13 cellular contexts compared by ENCODE assay signal in the genomic region with DNA sequence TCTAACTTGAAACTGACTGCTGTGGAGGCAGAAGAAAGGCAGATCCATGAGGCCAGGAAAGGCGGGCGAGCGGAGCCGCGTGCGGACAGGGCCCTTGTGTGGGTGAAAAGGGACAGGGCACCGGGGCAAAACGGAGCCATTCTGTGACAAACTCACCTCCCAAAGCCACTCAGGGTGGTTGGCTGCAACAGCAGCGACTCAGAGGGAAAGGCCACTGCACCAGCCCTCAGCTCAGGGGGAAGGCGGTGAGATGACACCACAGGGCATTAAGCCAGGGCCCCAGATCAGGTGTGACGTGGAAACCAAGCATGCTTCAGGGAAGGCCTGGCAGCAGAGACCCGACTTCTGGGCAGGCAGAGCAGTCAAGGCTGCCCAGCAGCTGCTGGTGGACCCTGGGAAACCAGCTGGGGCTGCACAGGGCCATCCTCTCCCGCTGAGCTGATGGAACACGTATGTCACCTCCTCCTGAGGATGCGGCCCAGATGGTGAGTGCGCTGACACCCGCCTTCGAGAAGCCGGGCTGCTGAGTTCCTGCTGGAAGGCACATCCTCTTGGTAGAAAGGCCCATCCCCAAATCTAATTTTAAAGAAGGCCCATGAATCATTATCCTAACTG.
DNase-seq lines count a peak whose midpoint lies in the region; ATAC-seq, FAIRE-seq and TF ChIP-seq lines count a peak whose summit lies in the region.
"Had no signal": no experiment of that assay in that cellular context is flagged by ENCODE, and none has a peak within 500 bp of the region (broad histone marks: within the 10 kb centered on the region; RNA-seq: fewer than 3 reads in every experiment).

No MANE protein-coding gene starts in this region.

- no peak overlapping the region for H3K4me3 ChIP-seq in RWPE2 (ENCODE audit: severe bottlenecking)
- H3K4me3 ChIP-seq in thoracic aorta = no peak overlapping the region
- no peak overlapping the region for H3K4me3 ChIP-seq in pancreas
- H3K4me3 ChIP-seq: MG63, SK-N-MC had no signal

- ATAC-seq in activated naive CD8-positive, alpha-beta T cell treated with anti-CD3 and anti-CD28 coated beads, Interleukin-2, amount 10 ng/mL, durations not matched to agents 7 days and 5 days (ENCODE audit: low read depth) = no peak
- ATAC-seq in RWPE2 (ENCODE audit: low read depth) (no peak), thoracic aorta (ENCODE audit: insufficient number of reproducible peaks, low FRiP score, low read depth) (no peak), pancreas (no peak)

- H3K4me1 ChIP-seq in RWPE2 (ENCODE audit: insufficient read depth, poor library complexity, severe bottlenecking) = peaks cover 58% of the 10 kb centered on the region
- peaks cover 44 to 73% of the 10 kb centered on the region in 2 donors for H3K4me1 ChIP-seq in thoracic aorta (ENCODE audit: control insufficient read depth in 1 of 2, low read depth in 2 of 2)
- peaks cover 0 to 7% (median 0%) of the 10 kb centered on the region in 3 donors for H3K4me1 ChIP-seq in pancreas

- H3K4me3 Mint-ChIP-seq in activated naive CD8-positive, alpha-beta T cell treated with anti-CD3 and anti-CD28 coated beads, Interleukin-2, amount 10 ng/mL, durations not matched to agents 7 days and 5 days = no peak overlapping the region
- H3K4me3 Mint-ChIP-seq in activated naive CD8-positive, alpha-beta T cell treated with anti-CD3 and anti-CD28 coated beads for 36 hours = no peak overlapping the region
- H3K4me3 Mint-ChIP-seq in glutamatergic neuron (ENCODE audit: unreplicated experiment) (peak overlapping the region; percentile 65), type B pancreatic cell (no peak overlapping the region), mesothelial cell of epicardium (no peak overlapping the region)
- H3K4me3 Mint-ChIP-seq: neural crest cell had no signal

- H3K36me3 Mint-ChIP-seq in activated naive CD8-positive, alpha-beta T cell treated with anti-CD3 and anti-CD28 coated beads, Interleukin-2, amount 10 ng/mL, durations not matched to agents 7 days and 5 days = peaks cover 24% of the 10 kb centered on the region
- H3K36me3 Mint-ChIP-seq in activated naive CD8-positive, alpha-beta T cell treated with anti-CD3 and anti-CD28 coated beads for 36 hours = peaks cover 17% of the 10 kb centered on the region
- peaks cover 21% of the 10 kb centered on the region for H3K36me3 Mint-ChIP-seq in glutamatergic neuron (ENCODE audit: unreplicated experiment)
- H3K36me3 Mint-ChIP-seq in type B pancreatic cell = peaks cover 17% of the 10 kb centered on the region
- peaks cover 14% of the 10 kb centered on the region for H3K36me3 Mint-ChIP-seq in mesothelial cell of epicardium

- H3K36me3 ChIP-seq in RWPE2 (ENCODE audit: low read depth) = peaks cover 5% of the 10 kb centered on the region; the same call in 1 of the 2 replicates
- H3K36me3 ChIP-seq in thoracic aorta = no peaks in the 10 kb centered on the region
- H3K36me3 ChIP-seq in pancreas = no peaks in the 10 kb centered on the region

- POLR2A ChIA-PET in activated naive CD8-positive, alpha-beta T cell treated with anti-CD3 and anti-CD28 coated beads, Interleukin-2, amount 10 ng/mL, durations not matched to agents 7 days and 5 days (lab: Charles Lee) = interaction anchor here (0.6 to 3.0 kb wide), 4 partner anchors 20 to 79 kb away, joined by 3 to 12 read pairs (median 5); no protein-coding TSS in a partner anchor

- H3K9me3 Mint-ChIP-seq in activated naive CD8-positive, alpha-beta T cell treated with anti-CD3 and anti-CD28 coated beads, Interleukin-2, amount 10 ng/mL, durations not matched to agents 7 days and 5 days = peaks cover 10% of the 10 kb centered on the region
- H3K9me3 Mint-ChIP-seq in activated naive CD8-positive, alpha-beta T cell treated with anti-CD3 and anti-CD28 coated beads for 36 hours = peaks cover 24% of the 10 kb centered on the region
- H3K9me3 Mint-ChIP-seq in glutamatergic neuron (ENCODE audit: unreplicated experiment) (peaks cover 20% of the 10 kb centered on the region), type B pancreatic cell (peaks cover 20% of the 10 kb centered on the region), mesothelial cell of epicardium (peaks cover 18% of the 10 kb centered on the region)

- peak overlapping the region; percentile 95 for H3K27ac Mint-ChIP-seq in activated naive CD8-positive, alpha-beta T cell treated with anti-CD3 and anti-CD28 coated beads, Interleukin-2, amount 10 ng/mL, durations not matched to agents 7 days and 5 days
- no peak overlapping the region for H3K27ac Mint-ChIP-seq in activated naive CD8-positive, alpha-beta T cell treated with anti-CD3 and anti-CD28 coated beads for 36 hours
- H3K27ac Mint-ChIP-seq in glutamatergic neuron (ENCODE audit: unreplicated experiment) = peak overlapping the region; percentile 93
- no peak overlapping the region for H3K27ac Mint-ChIP-seq in type B pancreatic cell
- no peak overlapping the region for H3K27ac Mint-ChIP-seq in mesothelial cell of epicardium

- FAIRE-seq in pancreas (lab: Jason Lieb, UNC) = no peak

- TF ChIP-seq CTCF in RWPE2 (IDR thresholded peaks at IDR 0.05; ENCODE audit: poor library complexity, severe bottlenecking) = no peak
- TF ChIP-seq CTCF in glutamatergic neuron (IDR thresholded peaks at IDR 0.05; ENCODE audit: partially characterized antibody, unreplicated experiment) = no peak
- TF ChIP-seq CTCF in thoracic aorta (IDR thresholded peaks at IDR 0.05) = no peak
- TF ChIP-seq CTCF in type B pancreatic cell (conservative IDR thresholded peaks at IDR 0.05) = no peak
- no peak for TF ChIP-seq CTCF in pancreas (IDR thresholded peaks at IDR 0.05)
- no peak for TF ChIP-seq CTCF in mesothelial cell of epicardium (IDR thresholded peaks at IDR 0.05; ENCODE audit: unreplicated experiment)

- intact Hi-C loops in pancreas (cut with DNase I) = no loop called here

- H3K27me3 ChIP-seq in RWPE2 (ENCODE audit: insufficient read depth, poor library complexity, severe bottlenecking) (no peaks in the 10 kb centered on the region), thoracic aorta (replicated peaks; ENCODE audit: insufficient read depth) (no peaks in the 10 kb centered on the region), pancreas (no peaks in the 10 kb centered on the region)
- H3K27me3 ChIP-seq: MG63 had no signal

- peaks cover 37% of the 10 kb centered on the region for H3K4me1 Mint-ChIP-seq in activated naive CD8-positive, alpha-beta T cell treated with anti-CD3 and anti-CD28 coated beads, Interleukin-2, amount 10 ng/mL, durations not matched to agents 7 days and 5 days
- peaks cover 23% of the 10 kb centered on the region for H3K4me1 Mint-ChIP-seq in activated naive CD8-positive, alpha-beta T cell treated with anti-CD3 and anti-CD28 coated beads for 36 hours
- H3K4me1 Mint-ChIP-seq in glutamatergic neuron (ENCODE audit: low read depth, unreplicated experiment) (peaks cover 45% of the 10 kb centered on the region), type B pancreatic cell (ENCODE audit: unreplicated experiment) (peaks cover 22% of the 10 kb centered on the region), mesothelial cell of epicardium (peaks cover 12% of the 10 kb centered on the region)

- H3K27me3 Mint-ChIP-seq in activated naive CD8-positive, alpha-beta T cell treated with anti-CD3 and anti-CD28 coated beads, Interleukin-2, amount 10 ng/mL, durations not matched to agents 7 days and 5 days = no peaks in the 10 kb centered on the region
- no peaks in the 10 kb centered on the region for H3K27me3 Mint-ChIP-seq in activated naive CD8-positive, alpha-beta T cell treated with anti-CD3 and anti-CD28 coated beads for 36 hours
- peaks cover 24% of the 10 kb centered on the region for H3K27me3 Mint-ChIP-seq in glutamatergic neuron (ENCODE audit: unreplicated experiment)
- H3K27me3 Mint-ChIP-seq in type B pancreatic cell = no peaks in the 10 kb centered on the region
- no peaks in the 10 kb centered on the region for H3K27me3 Mint-ChIP-seq in mesothelial cell of epicardium (ENCODE audit: low read depth)
- H3K27me3 Mint-ChIP-seq: CD4-positive, CD25-positive, alpha-beta regulatory T cell had no signal

- H3K9me3 ChIP-seq in RWPE2 (ENCODE audit: severe bottlenecking) (peaks cover 20% of the 10 kb centered on the region), thoracic aorta (peaks cover 9% of the 10 kb centered on the region), pancreas (no peaks in the 10 kb centered on the region)

- WGBS in pancreas, 2 donors = 91 to 94% methylated on average over 19 of the region's 19 CpGs

- H3K27ac ChIP-seq in RWPE2 (ENCODE audit: poor library complexity, severe bottlenecking) (peak overlapping the region; percentile 97), thoracic aorta (peak overlapping the region; percentile 95 to 96), pancreas (no peak overlapping the region)
- H3K27ac ChIP-seq: SK-N-MC had no signal

- DNase-seq in activated naive CD8-positive, alpha-beta T cell treated with anti-CD3 and anti-CD28 coated beads, Interleukin-2, amount 10 ng/mL, durations not matched to agents 7 days and 5 days = peak; percentile 31
- DNase-seq in activated naive CD8-positive, alpha-beta T cell treated with anti-CD3 and anti-CD28 coated beads for 36 hours = no peak
- peak; percentile 67 for DNase-seq in RWPE2 (ENCODE audit: low spot score)
- peak; percentile 49 for DNase-seq in glutamatergic neuron
- no peak for DNase-seq in thoracic aorta (ENCODE audit: low spot score)
- no peak for DNase-seq in type B pancreatic cell (ENCODE audit: extremely low spot score, unreplicated experiment)
- DNase-seq in pancreas = no peak
- DNase-seq in mesothelial cell of epicardium (ENCODE audit: low spot score in 2 of 2, unreplicated experiment in 2 of 2) = no peak
- DNase-seq: CD4-positive, CD25-positive, alpha-beta regulatory T cell; MG63; stimulated activated CD4-positive, alpha-beta T cell treated with anti-CD3 and anti-CD28 coated beads, Interleukin-4, amount 100 ng/mL, for 24 hours had no signal

Comparison
In these comparisons a context has a peak if more than half of its experiments do, and no peak if none do; other contexts are left out.
1. DNase-seq: peak in activated naive CD8-positive, alpha-beta T cell treated with anti-CD3 and anti-CD28 coated beads, Interleukin-2, amount 10 ng/mL, durations not matched to agents 7 days and 5 days (single experiment), RWPE2 (single experiment) and glutamatergic neuron (single experiment); none in activated naive CD8-positive, alpha-beta T cell treated with anti-CD3 and anti-CD28 coated beads for 36 hours (single experiment), thoracic aorta (single experiment), type B pancreatic cell (single experiment), pancreas (0 of 6) and mesothelial cell of epicardium (0 of 2).
2. H3K27ac Mint-ChIP-seq: peak in activated naive CD8-positive, alpha-beta T cell treated with anti-CD3 and anti-CD28 coated beads, Interleukin-2, amount 10 ng/mL, durations not matched to agents 7 days and 5 days (single experiment) and glutamatergic neuron (single experiment); none in activated naive CD8-positive, alpha-beta T cell treated with anti-CD3 and anti-CD28 coated beads for 36 hours (single experiment), type B pancreatic cell (single experiment) and mesothelial cell of epicardium (single experiment).
3. H3K27ac ChIP-seq: peak in RWPE2 (single experiment) and thoracic aorta (2 of 2); none in pancreas (0 of 4).